ENCODE assay signal across 1 cellular context in the genomic region with DNA sequence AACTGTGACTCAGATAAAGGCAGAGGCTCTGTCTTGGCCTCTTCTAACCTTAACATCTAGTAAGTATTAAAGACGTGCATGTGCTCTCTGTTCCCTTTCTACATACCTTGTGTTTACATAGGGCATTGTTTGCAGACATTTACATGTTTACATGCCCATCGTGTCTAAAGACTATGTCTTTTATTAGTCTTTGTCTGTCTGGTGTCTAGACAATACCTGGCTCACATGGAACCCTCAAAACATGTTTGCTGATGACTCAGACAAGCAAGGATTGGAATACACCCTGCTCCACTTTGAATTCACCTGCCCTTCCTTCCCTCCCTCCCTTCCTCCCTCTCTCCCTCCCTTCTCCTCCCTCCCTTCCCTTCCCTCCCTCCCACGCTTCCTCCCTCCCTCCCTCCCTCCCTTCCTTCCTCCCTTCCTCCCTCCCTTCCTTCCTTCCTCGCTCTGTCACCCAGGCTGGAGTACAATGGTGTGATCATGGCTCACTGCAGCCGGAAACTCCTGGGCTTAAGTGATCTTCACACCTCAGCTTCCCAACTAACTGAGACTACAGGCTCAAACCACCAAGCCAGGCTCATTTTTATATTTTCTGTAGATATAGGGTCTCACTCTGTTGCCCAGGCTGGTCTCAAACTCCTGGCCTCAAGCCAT.
TF ChIP-seq lines count a peak whose summit lies in the region.

No MANE protein-coding gene starts in this region.

TF ChIP-seq in HepG2, 621 proteins besides CTCF, POLR2A, EP300 and RAD21 (continued from another document and continues in another):
- TF ChIP-seq ZNF326 (CRISPR knock-in tag; IDR thresholded peaks at IDR 0.05; ENCODE audit: borderline replicate concordance) (no peak), CBX5 (CRISPR knock-in tag; IDR thresholded peaks at IDR 0.05; ENCODE audit: borderline replicate concordance) (no peak), U2AF2 (IDR thresholded peaks at IDR 0.05; ENCODE audit: low read depth, low read length) (no peak), ZNF75D (CRISPR knock-in tag; IDR thresholded peaks at IDR 0.05; ENCODE audit: borderline replicate concordance) (no peak), AKAP8 (CRISPR knock-in tag; IDR thresholded peaks at IDR 0.05) (no peak), KDM6A (CRISPR knock-in tag; IDR thresholded peaks at IDR 0.05; ENCODE audit: low read depth) (no peak), MLLT10 (CRISPR knock-in tag; IDR thresholded peaks at IDR 0.05) (no peak), TRIM24 (CRISPR knock-in tag; IDR thresholded peaks at IDR 0.05) (no peak), HMG20B (CRISPR knock-in tag; conservative IDR thresholded peaks at IDR 0.05) (no peak), ZNF136 (CRISPR knock-in tag; IDR thresholded peaks at IDR 0.05; ENCODE audit: low read depth) (no peak), ZNF251 (CRISPR knock-in tag; IDR thresholded peaks at IDR 0.05) (no peak), PHF20 (CRISPR knock-in tag; IDR thresholded peaks at IDR 0.05) (no peak), ZNF546 (CRISPR knock-in tag; conservative IDR thresholded peaks at IDR 0.05) (no peak), BHLHE40 (IDR thresholded peaks at IDR 0.05; ENCODE audit: low read length) (no peak), ARHGAP35 (CRISPR knock-in tag; IDR thresholded peaks at IDR 0.05; ENCODE audit: borderline replicate concordance) (no peak), EED (CRISPR knock-in tag; IDR thresholded peaks at IDR 0.05) (no peak), ZSCAN9 (CRISPR knock-in tag; IDR thresholded peaks at IDR 0.05; ENCODE audit: borderline replicate concordance) (no peak), SNAI1 (CRISPR knock-in tag; IDR thresholded peaks at IDR 0.05; ENCODE audit: borderline replicate concordance) (no peak), RARG (CRISPR knock-in tag; IDR thresholded peaks at IDR 0.05; ENCODE audit: low read depth) (no peak), ZNF24 (IDR thresholded peaks at IDR 0.05) (no peak), ZNF431 (CRISPR knock-in tag; IDR thresholded peaks at IDR 0.05; ENCODE audit: borderline replicate concordance, low read depth) (no peak), NFIB (CRISPR knock-in tag; IDR thresholded peaks at IDR 0.05; ENCODE audit: borderline replicate concordance) (no peak), ZNF234 (CRISPR knock-in tag; conservative IDR thresholded peaks at IDR 0.05) (no peak), ZNF737 (CRISPR knock-in tag; IDR thresholded peaks at IDR 0.05; ENCODE audit: borderline replicate concordance) (no peak), ZNF550 (CRISPR knock-in tag; IDR thresholded peaks at IDR 0.05; ENCODE audit: borderline replicate concordance) (no peak), ZNF670 (CRISPR knock-in tag; IDR thresholded peaks at IDR 0.05; ENCODE audit: borderline replicate concordance) (no peak), PCBP2 (optimal IDR thresholded peaks at IDR 0.05; ENCODE audit: low read depth, low read length, poor library complexity, severe bottlenecking) (peak; percentile 78), ZEB1 (IDR thresholded peaks at IDR 0.05; ENCODE audit: insufficient replicate concordance, low read depth) (peak; percentile 22), CHD4 (IDR thresholded peaks at IDR 0.05; ENCODE audit: borderline replicate concordance, low read length) (no peak)
- TF ChIP-seq, protein P1, sequence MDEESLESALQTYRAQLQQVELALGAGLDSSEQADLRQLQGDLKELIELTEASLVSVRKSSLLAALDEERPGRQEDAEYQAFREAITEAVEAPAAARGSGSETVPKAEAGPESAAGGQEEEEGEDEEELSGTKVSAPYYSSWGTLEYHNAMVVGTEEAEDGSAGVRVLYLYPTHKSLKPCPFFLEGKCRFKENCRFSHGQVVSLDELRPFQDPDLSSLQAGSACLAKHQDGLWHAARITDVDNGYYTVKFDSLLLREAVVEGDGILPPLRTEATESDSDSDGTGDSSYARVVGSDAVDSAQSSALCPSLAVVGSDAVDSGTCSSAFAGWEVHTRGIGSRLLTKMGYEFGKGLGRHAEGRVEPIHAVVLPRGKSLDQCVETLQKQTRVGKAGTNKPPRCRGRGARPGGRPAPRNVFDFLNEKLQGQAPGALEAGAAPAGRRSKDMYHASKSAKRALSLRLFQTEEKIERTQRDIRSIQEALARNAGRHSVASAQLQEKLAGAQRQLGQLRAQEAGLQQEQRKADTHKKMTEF (CRISPR knock-in tag; IDR thresholded peaks at IDR 0.05), result peak; percentile 59; the same call in 1 of the 2 replicates
- TF ChIP-seq, protein P2, sequence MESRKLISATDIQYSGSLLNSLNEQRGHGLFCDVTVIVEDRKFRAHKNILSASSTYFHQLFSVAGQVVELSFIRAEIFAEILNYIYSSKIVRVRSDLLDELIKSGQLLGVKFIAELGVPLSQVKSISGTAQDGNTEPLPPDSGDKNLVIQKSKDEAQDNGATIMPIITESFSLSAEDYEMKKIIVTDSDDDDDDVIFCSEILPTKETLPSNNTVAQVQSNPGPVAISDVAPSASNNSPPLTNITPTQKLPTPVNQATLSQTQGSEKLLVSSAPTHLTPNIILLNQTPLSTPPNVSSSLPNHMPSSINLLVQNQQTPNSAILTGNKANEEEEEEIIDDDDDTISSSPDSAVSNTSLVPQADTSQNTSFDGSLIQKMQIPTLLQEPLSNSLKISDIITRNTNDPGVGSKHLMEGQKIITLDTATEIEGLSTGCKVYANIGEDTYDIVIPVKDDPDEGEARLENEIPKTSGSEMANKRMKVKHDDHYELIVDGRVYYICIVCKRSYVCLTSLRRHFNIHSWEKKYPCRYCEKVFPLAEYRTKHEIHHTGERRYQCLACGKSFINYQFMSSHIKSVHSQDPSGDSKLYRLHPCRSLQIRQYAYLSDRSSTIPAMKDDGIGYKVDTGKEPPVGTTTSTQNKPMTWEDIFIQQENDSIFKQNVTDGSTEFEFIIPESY (CRISPR knock-in tag; IDR thresholded peaks at IDR 0.05), result no peak
- TF ChIP-seq, protein P3, sequence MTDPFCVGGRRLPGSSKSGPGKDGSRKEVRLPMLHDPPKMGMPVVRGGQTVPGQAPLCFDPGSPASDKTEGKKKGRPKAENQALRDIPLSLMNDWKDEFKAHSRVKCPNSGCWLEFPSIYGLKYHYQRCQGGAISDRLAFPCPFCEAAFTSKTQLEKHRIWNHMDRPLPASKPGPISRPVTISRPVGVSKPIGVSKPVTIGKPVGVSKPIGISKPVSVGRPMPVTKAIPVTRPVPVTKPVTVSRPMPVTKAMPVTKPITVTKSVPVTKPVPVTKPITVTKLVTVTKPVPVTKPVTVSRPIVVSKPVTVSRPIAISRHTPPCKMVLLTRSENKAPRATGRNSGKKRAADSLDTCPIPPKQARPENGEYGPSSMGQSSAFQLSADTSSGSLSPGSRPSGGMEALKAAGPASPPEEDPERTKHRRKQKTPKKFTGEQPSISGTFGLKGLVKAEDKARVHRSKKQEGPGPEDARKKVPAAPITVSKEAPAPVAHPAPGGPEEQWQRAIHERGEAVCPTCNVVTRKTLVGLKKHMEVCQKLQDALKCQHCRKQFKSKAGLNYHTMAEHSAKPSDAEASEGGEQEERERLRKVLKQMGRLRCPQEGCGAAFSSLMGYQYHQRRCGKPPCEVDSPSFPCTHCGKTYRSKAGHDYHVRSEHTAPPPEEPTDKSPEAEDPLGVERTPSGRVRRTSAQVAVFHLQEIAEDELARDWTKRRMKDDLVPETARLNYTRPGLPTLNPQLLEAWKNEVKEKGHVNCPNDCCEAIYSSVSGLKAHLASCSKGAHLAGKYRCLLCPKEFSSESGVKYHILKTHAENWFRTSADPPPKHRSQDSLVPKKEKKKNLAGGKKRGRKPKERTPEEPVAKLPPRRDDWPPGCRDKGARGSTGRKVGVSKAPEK (CRISPR knock-in tag; IDR thresholded peaks at IDR 0.05; ENCODE audit: borderline replicate concordance), result no peak
- TF ChIP-seq, protein P4, sequence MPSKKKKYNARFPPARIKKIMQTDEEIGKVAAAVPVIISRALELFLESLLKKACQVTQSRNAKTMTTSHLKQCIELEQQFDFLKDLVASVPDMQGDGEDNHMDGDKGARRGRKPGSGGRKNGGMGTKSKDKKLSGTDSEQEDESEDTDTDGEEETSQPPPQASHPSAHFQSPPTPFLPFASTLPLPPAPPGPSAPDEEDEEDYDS (CRISPR knock-in tag; IDR thresholded peaks at IDR 0.05), result no peak; the same call in 1 of the 2 replicates
- TF ChIP-seq, protein P5, sequence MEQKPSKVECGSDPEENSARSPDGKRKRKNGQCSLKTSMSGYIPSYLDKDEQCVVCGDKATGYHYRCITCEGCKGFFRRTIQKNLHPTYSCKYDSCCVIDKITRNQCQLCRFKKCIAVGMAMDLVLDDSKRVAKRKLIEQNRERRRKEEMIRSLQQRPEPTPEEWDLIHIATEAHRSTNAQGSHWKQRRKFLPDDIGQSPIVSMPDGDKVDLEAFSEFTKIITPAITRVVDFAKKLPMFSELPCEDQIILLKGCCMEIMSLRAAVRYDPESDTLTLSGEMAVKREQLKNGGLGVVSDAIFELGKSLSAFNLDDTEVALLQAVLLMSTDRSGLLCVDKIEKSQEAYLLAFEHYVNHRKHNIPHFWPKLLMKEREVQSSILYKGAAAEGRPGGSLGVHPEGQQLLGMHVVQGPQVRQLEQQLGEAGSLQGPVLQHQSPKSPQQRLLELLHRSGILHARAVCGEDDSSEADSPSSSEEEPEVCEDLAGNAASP (CRISPR knock-in tag; IDR thresholded peaks at IDR 0.05; ENCODE audit: borderline replicate concordance), result peak; percentile 48; the same call in 1 of the 2 replicates
- TF ChIP-seq, protein P6, sequence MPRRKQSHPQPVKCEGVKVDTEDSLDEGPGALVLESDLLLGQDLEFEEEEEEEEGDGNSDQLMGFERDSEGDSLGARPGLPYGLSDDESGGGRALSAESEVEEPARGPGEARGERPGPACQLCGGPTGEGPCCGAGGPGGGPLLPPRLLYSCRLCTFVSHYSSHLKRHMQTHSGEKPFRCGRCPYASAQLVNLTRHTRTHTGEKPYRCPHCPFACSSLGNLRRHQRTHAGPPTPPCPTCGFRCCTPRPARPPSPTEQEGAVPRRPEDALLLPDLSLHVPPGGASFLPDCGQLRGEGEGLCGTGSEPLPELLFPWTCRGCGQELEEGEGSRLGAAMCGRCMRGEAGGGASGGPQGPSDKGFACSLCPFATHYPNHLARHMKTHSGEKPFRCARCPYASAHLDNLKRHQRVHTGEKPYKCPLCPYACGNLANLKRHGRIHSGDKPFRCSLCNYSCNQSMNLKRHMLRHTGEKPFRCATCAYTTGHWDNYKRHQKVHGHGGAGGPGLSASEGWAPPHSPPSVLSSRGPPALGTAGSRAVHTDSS (CRISPR knock-in tag; conservative IDR thresholded peaks at IDR 0.05), result no peak
- TF ChIP-seq, protein P7, sequence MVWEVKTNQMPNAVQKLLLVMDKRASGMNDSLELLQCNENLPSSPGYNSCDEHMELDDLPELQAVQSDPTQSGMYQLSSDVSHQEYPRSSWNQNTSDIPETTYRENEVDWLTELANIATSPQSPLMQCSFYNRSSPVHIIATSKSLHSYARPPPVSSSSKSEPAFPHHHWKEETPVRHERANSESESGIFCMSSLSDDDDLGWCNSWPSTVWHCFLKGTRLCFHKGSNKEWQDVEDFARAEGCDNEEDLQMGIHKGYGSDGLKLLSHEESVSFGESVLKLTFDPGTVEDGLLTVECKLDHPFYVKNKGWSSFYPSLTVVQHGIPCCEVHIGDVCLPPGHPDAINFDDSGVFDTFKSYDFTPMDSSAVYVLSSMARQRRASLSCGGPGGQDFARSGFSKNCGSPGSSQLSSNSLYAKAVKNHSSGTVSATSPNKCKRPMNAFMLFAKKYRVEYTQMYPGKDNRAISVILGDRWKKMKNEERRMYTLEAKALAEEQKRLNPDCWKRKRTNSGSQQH (CRISPR knock-in tag; IDR thresholded peaks at IDR 0.05; ENCODE audit: low read depth), result no peak
- TF ChIP-seq, protein P8, sequence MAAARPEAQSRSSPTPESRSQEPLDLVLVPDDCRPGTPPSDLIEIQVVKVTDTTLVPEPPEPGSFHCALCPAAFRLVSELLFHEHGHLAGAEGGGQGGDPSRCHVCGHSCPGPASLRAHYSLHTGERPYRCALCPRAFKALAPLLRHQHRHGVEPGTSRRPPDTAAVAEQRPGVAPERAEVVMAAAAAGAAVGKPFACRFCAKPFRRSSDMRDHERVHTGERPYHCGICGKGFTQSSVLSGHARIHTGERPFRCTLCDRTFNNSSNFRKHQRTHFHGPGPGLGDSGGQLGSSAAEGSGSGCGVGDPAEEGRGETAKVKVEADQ (CRISPR knock-in tag; IDR thresholded peaks at IDR 0.05; ENCODE audit: borderline replicate concordance), result no peak
- TF ChIP-seq, protein P9, sequence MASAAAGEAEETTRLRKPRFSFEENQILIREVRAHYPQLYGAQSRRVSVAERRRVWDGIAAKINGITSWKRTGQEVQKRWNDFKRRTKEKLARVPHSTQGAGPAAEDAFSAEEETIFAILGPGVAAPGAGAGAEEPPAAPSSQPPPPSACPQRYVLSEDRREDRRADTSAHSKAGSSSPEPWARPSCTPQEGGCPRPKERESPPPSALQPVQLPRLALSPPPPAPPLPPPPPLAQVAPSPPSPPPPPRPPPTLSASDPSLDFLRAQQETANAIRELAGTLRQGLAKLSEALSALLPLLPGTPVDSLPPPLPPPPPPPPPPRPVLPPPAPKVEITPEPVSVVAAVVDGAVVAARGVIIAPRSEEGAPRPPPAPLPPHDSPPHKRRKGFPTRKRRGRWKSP (CRISPR knock-in tag; IDR thresholded peaks at IDR 0.05), result no peak
- TF ChIP-seq, protein P10, sequence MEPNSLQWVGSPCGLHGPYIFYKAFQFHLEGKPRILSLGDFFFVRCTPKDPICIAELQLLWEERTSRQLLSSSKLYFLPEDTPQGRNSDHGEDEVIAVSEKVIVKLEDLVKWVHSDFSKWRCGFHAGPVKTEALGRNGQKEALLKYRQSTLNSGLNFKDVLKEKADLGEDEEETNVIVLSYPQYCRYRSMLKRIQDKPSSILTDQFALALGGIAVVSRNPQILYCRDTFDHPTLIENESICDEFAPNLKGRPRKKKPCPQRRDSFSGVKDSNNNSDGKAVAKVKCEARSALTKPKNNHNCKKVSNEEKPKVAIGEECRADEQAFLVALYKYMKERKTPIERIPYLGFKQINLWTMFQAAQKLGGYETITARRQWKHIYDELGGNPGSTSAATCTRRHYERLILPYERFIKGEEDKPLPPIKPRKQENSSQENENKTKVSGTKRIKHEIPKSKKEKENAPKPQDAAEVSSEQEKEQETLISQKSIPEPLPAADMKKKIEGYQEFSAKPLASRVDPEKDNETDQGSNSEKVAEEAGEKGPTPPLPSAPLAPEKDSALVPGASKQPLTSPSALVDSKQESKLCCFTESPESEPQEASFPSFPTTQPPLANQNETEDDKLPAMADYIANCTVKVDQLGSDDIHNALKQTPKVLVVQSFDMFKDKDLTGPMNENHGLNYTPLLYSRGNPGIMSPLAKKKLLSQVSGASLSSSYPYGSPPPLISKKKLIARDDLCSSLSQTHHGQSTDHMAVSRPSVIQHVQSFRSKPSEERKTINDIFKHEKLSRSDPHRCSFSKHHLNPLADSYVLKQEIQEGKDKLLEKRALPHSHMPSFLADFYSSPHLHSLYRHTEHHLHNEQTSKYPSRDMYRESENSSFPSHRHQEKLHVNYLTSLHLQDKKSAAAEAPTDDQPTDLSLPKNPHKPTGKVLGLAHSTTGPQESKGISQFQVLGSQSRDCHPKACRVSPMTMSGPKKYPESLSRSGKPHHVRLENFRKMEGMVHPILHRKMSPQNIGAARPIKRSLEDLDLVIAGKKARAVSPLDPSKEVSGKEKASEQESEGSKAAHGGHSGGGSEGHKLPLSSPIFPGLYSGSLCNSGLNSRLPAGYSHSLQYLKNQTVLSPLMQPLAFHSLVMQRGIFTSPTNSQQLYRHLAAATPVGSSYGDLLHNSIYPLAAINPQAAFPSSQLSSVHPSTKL (CRISPR knock-in tag; IDR thresholded peaks at IDR 0.05), result peak; percentile 91; the same call in 1 of the 2 replicates
